Comparison of ENCODE assay signal across 1 cellular context in genomic region chr18:5197032-5197434, GRCh38.
TF ChIP-seq lines count a peak whose summit lies in the region.

Gene AKAIN1, minus strand, starts transcription at chr18:5197257. Its CDS starts 204 bp downstream, at chr18:5197053.

TF ChIP-seq in HEK293, 187 proteins besides CTCF, POLR2A, EP300 and RAD21 (continued from another document):
- no peak for TF ChIP-seq ZBTB49 (tag by site-specific recombination; IDR thresholded peaks at IDR 0.05; ENCODE audit: low read depth)
- no peak for TF ChIP-seq ZNF354C (tag by site-specific recombination; IDR thresholded peaks at IDR 0.05; ENCODE audit: borderline replicate concordance, low read depth)
- no peak for TF ChIP-seq ZFP41 (tag by site-specific recombination; IDR thresholded peaks at IDR 0.05; ENCODE audit: borderline replicate concordance)
- TF ChIP-seq PATZ1 (tag by site-specific recombination; IDR thresholded peaks at IDR 0.05): no peak
- TF ChIP-seq ZBTB26 (tag by site-specific recombination; optimal IDR thresholded peaks at IDR 0.05): peak; percentile 18
- peak; percentile 70; the same call in 1 of the 2 replicates for TF ChIP-seq PBX3 (CRISPR knock-in tag; IDR thresholded peaks at IDR 0.05)
- TF ChIP-seq ZBTB10 (tag by site-specific recombination; IDR thresholded peaks at IDR 0.05): no peak
- no peak for TF ChIP-seq ZNF19 (tag by site-specific recombination; IDR thresholded peaks at IDR 0.05; ENCODE audit: low read depth)
- TF ChIP-seq WT1 (tag by site-specific recombination; IDR thresholded peaks at IDR 0.05): no peak
- TF ChIP-seq ZNF211 (tag by site-specific recombination; IDR thresholded peaks at IDR 0.05; ENCODE audit: low read depth): no peak
- TF ChIP-seq ZNF18 (tag by site-specific recombination; IDR thresholded peaks at IDR 0.05): no peak
- no peak for TF ChIP-seq ZBTB17 (tag by site-specific recombination; IDR thresholded peaks at IDR 0.05)
